27 cellular contexts compared by ENCODE assay signal in genomic region chr22:26508148-26508547, GRCh38.
"Had no signal": no experiment of that assay in that cellular context is flagged by ENCODE, and none has a peak within 500 bp of the region (broad histone marks: within the 10 kb centered on the region; RNA-seq: fewer than 3 reads in every experiment).

No MANE protein-coding gene starts in this region.

- ATAC-seq: stimulated activated effector memory CD8-positive, alpha-beta T cell treated with anti-CD3 and anti-CD28 coated beads, Interleukin-12 subunit alpha, Interleukin-12 subunit beta, amount 100 ng/mL, for 72 hours; stimulated activated memory B cell treated with anti-CD40 and anti-IgM and Interleukin-4, amounts not matched to agents 10 μg/mL and 1 μg/mL and 100 μg/mL, for 72 hours; stimulated activated naive B cell treated with anti-CD40 and anti-IgM and Interleukin-4, amounts not matched to agents 10 μg/mL and 1 μg/mL and 100 μg/mL, for 72 hours; stimulated activated naive CD8-positive, alpha-beta T cell treated with anti-CD3 and anti-CD28 coated beads, Interleukin-15, amount 100 ng/mL, for 72 hours; stimulated activated naive CD8-positive, alpha-beta T cell treated with anti-CD3 and anti-CD28 coated beads, Interleukin-15, Interleukin-2, amounts not matched to agents 100 U/mL and 50 U/mL, for 24 hours; upper lobe of right lung had no signal

- H3K27ac ChIP-seq: stomach, suprapubic skin, testis, thoracic aorta, thyroid gland, tibial artery, tibial nerve, transverse colon, upper lobe of left lung, upper lobe of right lung, uterus, vagina had no signal

- DNase-seq: stimulated activated CD4-positive, alpha-beta T cell treated with anti-CD3 and anti-CD28 coated beads, Interleukin-2, amount 100 ng/mL, for 48 hours; stimulated activated CD4-positive, alpha-beta T cell treated with anti-CD3 and anti-CD28 coated beads, Interleukin-4, amount 100 ng/mL, for 1 hour; stimulated activated CD4-positive, alpha-beta T cell treated with anti-CD3 and anti-CD28 coated beads, Interleukin-4, amount 100 ng/mL, for 24 hours; stimulated activated CD4-positive, alpha-beta T cell treated with anti-CD3 and anti-CD28 coated beads, Interleukin-4, amount 100 ng/mL, for 4 hours; stimulated activated CD8-positive, alpha-beta memory T cell treated with anti-CD3 and anti-CD28 coated beads, Interleukin-4, amount 100 ng/mL, for 48 hours; stimulated activated naive B cell treated with anti-CD40 and anti-IgM and Interleukin-4, amounts not matched to agents 10 μg/mL and 1 μg/mL and 100 μg/mL, for 72 hours; stimulated activated naive CD4-positive, alpha-beta T cell; stimulated activated naive CD4-positive, alpha-beta T cell treated with Interleukin-2 at 50 U/mL for 16 hours; stimulated activated naive CD8-positive, alpha-beta T cell treated with anti-CD3 and anti-CD28 coated beads, Interleukin-15, amount 100 ng/mL, for 72 hours; stimulated activated naive CD8-positive, alpha-beta T cell treated with anti-CD3 and anti-CD28 coated beads, Interleukin-15, Interleukin-2, amounts not matched to agents 100 U/mL and 50 U/mL, for 24 hours; stomach; substantia nigra; testis; thyroid gland; tibial artery; transverse colon; trophoblast cell; upper lobe of left lung; upper lobe of right lung; uterus had no signal

- FAIRE-seq: urothelium cell line had no signal

- H3K27me3 ChIP-seq: stomach, suprapubic skin, testis, thyroid gland, tibial artery, tibial nerve, transverse colon, upper lobe of left lung, upper lobe of right lung, uterus, vagina had no signal

- H3K4me3 ChIP-seq: stomach, suprapubic skin, testis, thoracic aorta, thyroid gland, tibial artery, tibial nerve, transverse colon, upper lobe of left lung, upper lobe of right lung, uterus, vagina had no signal

- H3K36me3 ChIP-seq: uterus had no signal

- H3K9me3 ChIP-seq: stomach, suprapubic skin, testis, thoracic aorta, thyroid gland, tibial artery, tibial nerve, transverse colon, upper lobe of left lung, upper lobe of right lung, uterus, vagina had no signal
